ENCODE assay signal across 21 cellular contexts in genomic region chr19:13275016-13275722, GRCh38.
DNase-seq lines count a peak whose midpoint lies in the region; ATAC-seq, FAIRE-seq and TF ChIP-seq lines count a peak whose summit lies in the region.
"Had no signal": no experiment of that assay in that cellular context is flagged by ENCODE, and none has a peak within 500 bp of the region (broad histone marks: within the 10 kb centered on the region; RNA-seq: fewer than 3 reads in every experiment).

No MANE protein-coding gene starts in this region.

- no peaks in the 10 kb centered on the region for H3K9me2 ChIP-seq in MM.1S (replicated peaks; ENCODE audit: insufficient read depth, low read length)

- H3K4me3 ChIP-seq in MM.1S (ENCODE audit: low read length) (no peak overlapping the region), astrocyte of the spinal cord (ENCODE audit: low read depth, low read length) (no peak overlapping the region)
- H3K4me3 ChIP-seq: esophagus muscularis mucosa, gastroesophageal sphincter had no signal

- no peak for TF ChIP-seq CTCF in MM.1S (IDR thresholded peaks at IDR 0.05; ENCODE audit: low read length)
- TF ChIP-seq CTCF in astrocyte of the spinal cord (IDR thresholded peaks at IDR 0.05; ENCODE audit: low read depth, low read length), result no peak

- H3K27ac ChIP-seq in MM.1S (ENCODE audit: low read length), result peak overlapping the region; percentile 43; the same call in 1 of the 2 replicates
- H3K27ac ChIP-seq: esophagus muscularis mucosa, gastroesophageal sphincter had no signal

- in situ Hi-C loops in astrocyte of the spinal cord (cut with HindIII; ENCODE audit: low sequenced_read_pairs), result no loop called here

- H3K9ac ChIP-seq in MM.1S (ENCODE audit: low read length), result no peak overlapping the region

- H4K20me1 ChIP-seq in MM.1S (ENCODE audit: insufficient read depth, low read length), result no peaks in the 10 kb centered on the region

- peak overlapping the region; percentile 36; the same call in 1 of the 2 replicates for H3K4me2 ChIP-seq in MM.1S (ENCODE audit: low read depth, low read length)

- no peaks in the 10 kb centered on the region for H3F3A ChIP-seq in MM.1S (ENCODE audit: insufficient read depth, low read length)

- DNase-seq in stimulated activated naive CD4-positive, alpha-beta T cell treated with Interleukin-2 at 50 U/mL for 16 hours (lab: John Stamatoyannopoulos, UW), result peak; percentile 9
- no peak for DNase-seq in stimulated activated naive CD4-positive, alpha-beta T cell (lab: John Stamatoyannopoulos, UW)
- DNase-seq in MM.1S (peak; percentile 45), astrocyte of the spinal cord (ENCODE audit: low read depth, low spot score) (peak; percentile 44), putamen (ENCODE audit: low spot score) (no peak), frontal cortex (ENCODE audit: low spot score in 2 of 2) (no peak), NCI-H510A (lab: John Stamatoyannopoulos, UW) (no peak)
- DNase-seq: activated CD4-positive, alpha-beta T cell treated with anti-CD3 and anti-CD28 coated beads for 4 hours; CD4-positive, alpha-beta T cell; H9; kidney; mesenchymal stem cell; naive B cell; NCI-H1105 treated with DMSO at 0.1 percent for 48 hours; NCI-H2081; NCI-H510A treated with DMSO at 0.1 percent for 48 hours; right cardiac atrium had no signal

- H2AFZ ChIP-seq in MM.1S (ENCODE audit: low read length), result peak overlapping the region; percentile 57; the same call in 1 of the 2 replicates

- H3K9me3 ChIP-seq in MM.1S (replicated peaks; ENCODE audit: insufficient read depth, low read length), result no peaks in the 10 kb centered on the region

- no peak for FAIRE-seq in frontal cortex (lab: Jason Lieb, UNC)
- FAIRE-seq: kidney, TTC549 had no signal

- H3K4me1 ChIP-seq in MM.1S (ENCODE audit: low read length), result peaks cover 15% of the 10 kb centered on the region

- ATAC-seq in GM19328 (IDR thresholded peaks at IDR 0.05; ENCODE audit: unreplicated experiment), result no peak
- ATAC-seq: gastroesophageal sphincter, right cardiac atrium had no signal

- peaks cover 38% of the 10 kb centered on the region for H3K27me3 ChIP-seq in MM.1S (replicated peaks; ENCODE audit: insufficient read depth, low read length)

- H3K36me3 ChIP-seq in MM.1S (replicated peaks; ENCODE audit: insufficient read depth, low read length), result no peaks in the 10 kb centered on the region
- H3K36me3 ChIP-seq: esophagus muscularis mucosa, gastroesophageal sphincter had no signal

- H3K79me2 ChIP-seq in MM.1S (ENCODE audit: low read length), result no peaks in the 10 kb centered on the region

Comparison
In these comparisons a context has a peak if more than half of its experiments do, and no peak if none do; other contexts are left out.
1. DNase-seq: peak in stimulated activated naive CD4-positive, alpha-beta T cell treated with Interleukin-2 at 50 U/mL for 16 hours (single experiment), MM.1S (single experiment) and astrocyte of the spinal cord (single experiment); none in stimulated activated naive CD4-positive, alpha-beta T cell (0 of 6), putamen (single experiment), frontal cortex (0 of 2) and NCI-H510A (single experiment).